In the genomic region with DNA sequence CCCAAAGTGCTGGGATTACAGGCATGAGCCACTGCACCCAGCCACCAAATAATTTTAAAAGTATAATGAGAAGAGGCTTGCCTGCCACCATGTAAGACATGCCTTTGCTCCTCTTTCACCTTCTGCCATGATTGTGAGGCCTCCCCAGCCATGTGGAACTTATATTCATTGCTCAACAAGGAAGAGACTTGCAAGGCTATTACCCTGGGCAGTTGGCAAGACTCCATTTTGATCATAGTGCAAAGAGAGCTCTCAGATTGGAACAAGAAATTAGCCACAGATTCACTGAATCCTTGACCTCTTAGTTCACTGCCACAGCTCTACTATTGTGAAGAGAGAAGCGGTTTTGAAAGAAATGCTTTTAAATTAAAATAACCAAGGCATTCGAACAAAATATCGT, we compare ENCODE assay signal across 17 cellular contexts.
"Had no signal": no experiment of that assay in that cellular context is flagged by ENCODE, and none has a peak within 500 bp of the region (broad histone marks: within the 10 kb centered on the region; RNA-seq: fewer than 3 reads in every experiment).

No MANE protein-coding gene starts in this region.

- H3K4me3 Mint-ChIP-seq: activated CD4-positive, alpha-beta T cell treated with anti-CD3 and anti-CD28 coated beads for 36 hours; activated CD8-positive, alpha-beta T cell treated with anti-CD3 and anti-CD28 coated beads for 36 hours; activated naive CD8-positive, alpha-beta T cell treated with anti-CD3 and anti-CD28 coated beads, Interleukin-2, amount 50 U/mL, for 24 hours; stimulated activated naive B cell treated with anti-CD40 and anti-IgM and Interleukin-4, amounts not matched to agents 10 μg/mL and 1 μg/mL and 100 μg/mL, for 72 hours had no signal

- H3K27ac ChIP-seq: heart left ventricle, neutrophil, SK-N-MC, upper lobe of left lung, VCaP had no signal

- H3K4me3 ChIP-seq: heart left ventricle, SK-N-MC, upper lobe of left lung had no signal

- H3K9me3 ChIP-seq: neutrophil, upper lobe of left lung had no signal

- H3K27me3 Mint-ChIP-seq: activated CD4-positive, alpha-beta T cell treated with anti-CD3 and anti-CD28 coated beads for 36 hours; activated CD8-positive, alpha-beta T cell treated with anti-CD3 and anti-CD28 coated beads for 36 hours; activated naive CD8-positive, alpha-beta T cell treated with anti-CD3 and anti-CD28 coated beads, Interleukin-2, amount 50 U/mL, for 24 hours; naive B cell; stimulated activated naive B cell treated with anti-CD40 and anti-IgM and Interleukin-4, amounts not matched to agents 10 μg/mL and 1 μg/mL and 100 μg/mL, for 72 hours had no signal

- H3K27me3 ChIP-seq: heart left ventricle, neutrophil, upper lobe of left lung had no signal

- ATAC-seq: activated CD4-positive, alpha-beta T cell treated with anti-CD3 and anti-CD28 coated beads for 36 hours; activated CD8-positive, alpha-beta T cell treated with anti-CD3 and anti-CD28 coated beads for 36 hours; activated naive CD8-positive, alpha-beta T cell treated with anti-CD3 and anti-CD28 coated beads, Interleukin-2, amount 50 U/mL, for 24 hours; heart left ventricle; right cardiac atrium; stimulated activated naive B cell treated with anti-CD40 and anti-IgM and Interleukin-4, amounts not matched to agents 10 μg/mL and 1 μg/mL and 100 μg/mL, for 72 hours had no signal

- DNase-seq: activated CD4-positive, alpha-beta T cell treated with anti-CD3 and anti-CD28 coated beads for 36 hours; activated CD8-positive, alpha-beta memory T cell treated with anti-CD3 and anti-CD28 coated beads, Interleukin-2, amount 50 U/mL, for 48 hours; activated CD8-positive, alpha-beta T cell treated with anti-CD3 and anti-CD28 coated beads for 36 hours; activated naive CD4-positive, alpha-beta T cell; activated naive CD8-positive, alpha-beta T cell treated with anti-CD3 and anti-CD28 coated beads, Interleukin-2, amount 50 U/mL, for 24 hours; caudate nucleus; cortex of kidney; effector CD8-positive, alpha-beta T cell; heart left ventricle; naive B cell; right cardiac atrium; stimulated activated naive B cell treated with anti-CD40 and anti-IgM and Interleukin-4, amounts not matched to agents 10 μg/mL and 1 μg/mL and 100 μg/mL, for 72 hours; T-helper 1 cell; upper lobe of left lung had no signal

- H3K27ac Mint-ChIP-seq: activated CD4-positive, alpha-beta T cell treated with anti-CD3 and anti-CD28 coated beads for 36 hours; activated CD8-positive, alpha-beta T cell treated with anti-CD3 and anti-CD28 coated beads for 36 hours; activated naive CD8-positive, alpha-beta T cell treated with anti-CD3 and anti-CD28 coated beads, Interleukin-2, amount 50 U/mL, for 24 hours; stimulated activated naive B cell treated with anti-CD40 and anti-IgM and Interleukin-4, amounts not matched to agents 10 μg/mL and 1 μg/mL and 100 μg/mL, for 72 hours had no signal
